Comparison of ENCODE assay signal across 8 cellular contexts in genomic region chr19:54464044-54464623, GRCh38. TPM values are rescaled to one million over a fixed set of nuclear protein-coding genes. Genes with fewer than 3 reads are reported as not detected.
DNase-seq lines count a peak whose midpoint lies in the region; ATAC-seq, FAIRE-seq and TF ChIP-seq lines count a peak whose summit lies in the region.

No MANE protein-coding gene starts in this region.

- peak overlapping the region; percentile 90 to 97 for H3K27ac ChIP-seq in kidney (ENCODE audit: low read depth in 2 of 2, low read length in 2 of 2)

- intact Hi-C loops in kidney (cut with DNase I), result no loop called here

- peaks cover 5 to 10% of the 10 kb centered on the region in 2 donors for H3K4me1 ChIP-seq in kidney (ENCODE audit: control insufficient read depth in 1 of 2, insufficient read depth in 1 of 2, low read depth in 1 of 2, low read length in 2 of 2)

- H3K4me3 ChIP-seq in kidney (ENCODE audit: low read length in 2 of 2), result peak overlapping the region; percentile 59 to 74

- DNase-seq in A172 (ENCODE audit: low spot score), result peak; percentile 84
- DNase-seq in NCI-H2227 (lab: John Stamatoyannopoulos, UW; ENCODE audit: unreplicated experiment), result peak; percentile 96
- DNase-seq in cerebellar cortex (ENCODE audit: low spot score), result peak; percentile 96
- peak; percentile 97 for DNase-seq in kidney
- DNase-seq in stimulated activated CD4-positive, alpha-beta T cell treated with anti-CD3 and anti-CD28 coated beads, Interleukin-1b, Interleukin-23, amount 100 ng/mL, for 48 hours, result peak; percentile 96

- ATAC-seq in GM18867 (IDR thresholded peaks at IDR 0.05; ENCODE audit: unreplicated experiment), result peak; percentile 52
- peak; percentile 36 for ATAC-seq in HG03095 (IDR thresholded peaks at IDR 0.05; ENCODE audit: unreplicated experiment)
- ATAC-seq in activated CD4-positive, CD25-positive, alpha-beta regulatory T cell treated with anti-CD3 and anti-CD28 coated beads, Interleukin-2, amount 50 U/mL, for 24 hours, result peak; percentile 65 to 67

- H3K9ac ChIP-seq in kidney (ENCODE audit: low read length in 2 of 2), result peak overlapping the region in 1 of 2 donors; percentile 61

- peaks cover 6 to 14% of the 10 kb centered on the region in 2 donors for H3K36me3 ChIP-seq in kidney (ENCODE audit: control insufficient read depth in 1 of 2, insufficient read depth in 2 of 2, low read length in 2 of 2)

- no peak for FAIRE-seq in kidney (lab: Jason Lieb, UNC)

- TF ChIP-seq CTCF in kidney (IDR thresholded peaks at IDR 0.05; ENCODE audit: borderline replicate concordance, extremely low read depth, insufficient read depth), result no peak

- no peaks in the 10 kb centered on the region for H3K9me3 ChIP-seq in kidney (ENCODE audit: control insufficient read depth in 1 of 2, low read length in 2 of 2)

RNA-seq across cellular contexts. Expression of gene LENG9, which starts 0.6 kb away (rescaled TPM):
- total RNA-seq in A172 (2014; rRNA removed; shearing (Covaris generic)), result not detected in 2 replicates
- 6.8 TPM for total RNA-seq in kidney
- polyA plus RNA-seq in kidney (ENCODE audit: insufficient read depth, low read depth, low replicate concordance), result 2.0 TPM

RNA-seq across cellular contexts. Expression of gene CDC42EP5, which starts 9.0 kb away (rescaled TPM):
- 17.2 and 19.1 TPM in 2 replicates for total RNA-seq in A172 (2014; rRNA removed; shearing (Covaris generic))
- 29.9 TPM for total RNA-seq in kidney
- polyA plus RNA-seq in kidney (ENCODE audit: insufficient read depth, low read depth, low replicate concordance), result 19.3 TPM

RNA-seq across cellular contexts. Expression of gene LENG8, which starts 15.1 kb away (rescaled TPM):
- total RNA-seq in A172 (2014; rRNA removed; shearing (Covaris generic)), result 13.6 and 14.8 TPM in 2 replicates
- total RNA-seq in kidney, result 208 TPM
- polyA plus RNA-seq in kidney (ENCODE audit: insufficient read depth, low read depth, low replicate concordance), result 48.6 TPM

RNA-seq across cellular contexts. Expression of gene LAIR2, which starts 38.5 kb away (rescaled TPM):
- not detected in 2 replicates for total RNA-seq in A172 (2014; rRNA removed; shearing (Covaris generic))
- total RNA-seq in kidney, result not detected
- polyA plus RNA-seq in kidney (ENCODE audit: insufficient read depth, low read depth, low replicate concordance), result not detected

RNA-seq across cellular contexts. Expression of gene TTYH1, which starts 48.9 kb away (rescaled TPM):
- total RNA-seq in A172 (2014; rRNA removed; shearing (Covaris generic)), result not detected in 2 replicates
- total RNA-seq in kidney, result 1.5 TPM
- 1.9 TPM for polyA plus RNA-seq in kidney (ENCODE audit: insufficient read depth, low read depth, low replicate concordance)

Comparison
In these comparisons a context has a peak if more than half of its experiments do, and no peak if none do; other contexts are left out.
1. Peak in every context shown above with its lines: DNase-seq, ATAC-seq, H3K4me3 ChIP-seq and H3K27ac ChIP-seq.
2. RNA of gene LENG8, which starts 15.1 kb away (total RNA-seq): 208 TPM in kidney (single experiment); 13.6 to 14.8 TPM in A172; every median in the first group is over 10 times any median in the second.